In genomic region chr2:170930132-170931109, GRCh38 we compare ENCODE assay signal across 8 cellular contexts. TPM values are rescaled to one million over a fixed set of nuclear protein-coding genes. Genes with fewer than 3 reads are reported as not detected.
DNase-seq lines count a peak whose midpoint lies in the region; ATAC-seq, FAIRE-seq and TF ChIP-seq lines count a peak whose summit lies in the region.

No MANE protein-coding gene starts in this region.

- ATAC-seq in A549 (peak; percentile 32 to 45; a peak in 5 of 6 replicates), HG03432 (IDR thresholded peaks at IDR 0.05; ENCODE audit: unreplicated experiment) (peak; percentile 28), HG03521 (IDR thresholded peaks at IDR 0.05; ENCODE audit: unreplicated experiment) (no peak)

- H3K4me3 ChIP-seq in A549: peak overlapping the region; percentile 85

- TF ChIP-seq EP300 in A549 (IDR thresholded peaks at IDR 0.05): no peak

- H3K4me2 ChIP-seq in A549: peak overlapping the region; percentile 90

- peaks cover 15% of the 10 kb centered on the region for H3K4me1 ChIP-seq in A549

- POLR2A ChIA-PET in A549 (lab: Yijun Ruan, JAX): interaction anchor here (0.7 kb wide), 1 partner anchor 142 kb away, joined by 4 read pairs; no protein-coding TSS in a partner anchor

- no peak for FAIRE-seq in A549 (lab: Jason Lieb, UNC)

- DNase-seq in A549 (ENCODE audit: low read depth in 1 of 2, low spot score in 1 of 2) (peak; percentile 70 to 73), NCI-H82 treated with DMSO at 0.1 percent for 48 hours (lab: John Stamatoyannopoulos, UW; ENCODE audit: unreplicated experiment) (peak; percentile 66), activated T-cell treated with anti-CD3 and anti-CD28 coated beads for 48 hours (ENCODE audit: low read depth) (peak; percentile 42), fibroblast of peridontal ligament (ENCODE audit: extremely low read depth) (peak; percentile 10), pons (ENCODE audit: low spot score) (peak; percentile 27)

- no peak for TF ChIP-seq RAD21 in A549 (conservative IDR thresholded peaks at IDR 0.05 in 1 of 2, IDR thresholded peaks at IDR 0.05 in 1 of 2)

- H3K9me3 ChIP-seq in A549: no peaks in the 10 kb centered on the region

- WGBS in A549 (ENCODE audit: missing lambda C conversion rate): 19% methylated on average over 18 of the region's 18 CpGs

- H3K27ac ChIP-seq in A549: peak overlapping the region; percentile 88 to 96

- TF ChIP-seq POLR2A in A549 (IDR thresholded peaks at IDR 0.05; ENCODE audit: low read length) (no peak), GM15510 (IDR thresholded peaks at IDR 0.05; ENCODE audit: borderline replicate concordance, extremely low read depth, insufficient read length) (peak; percentile 43)

- CTCF ChIA-PET in A549 (lab: Yijun Ruan, JAX): interaction anchor here (1.1 to 2.7 kb wide), 14 partner anchors 8 to 503 kb away, joined by 3 to 29 read pairs (median 4); partner anchors contain the start of genes DCAF17 and METTL8

- TF ChIP-seq CTCF in A549 (IDR thresholded peaks at IDR 0.05): no peak

TF ChIP-seq in A549, 52 proteins besides CTCF, POLR2A, EP300 and RAD21:
- peak; percentile 6; the same call in 1 of the 2 replicates for TF ChIP-seq MAX (IDR thresholded peaks at IDR 0.05)
- TF ChIP-seq, protein P1, sequence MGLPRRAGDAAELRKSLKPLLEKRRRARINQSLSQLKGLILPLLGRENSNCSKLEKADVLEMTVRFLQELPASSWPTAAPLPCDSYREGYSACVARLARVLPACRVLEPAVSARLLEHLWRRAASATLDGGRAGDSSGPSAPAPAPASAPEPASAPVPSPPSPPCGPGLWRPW (IDR thresholded peaks at IDR 0.05): no peak

RNA-seq across cellular contexts. Expression of gene GORASP2, which starts 1.4 kb away (rescaled TPM):
- polyA plus RNA-seq in A549 (2011; rRNA removed) (137 and 179 TPM in 2 replicates), A549 (2017; fragmentation: RNase III; extraction: RNeasy Plus Mini Kit Qiagen cat#74134 plus additional on column Dnase treatment) (90.1 to 91.7 TPM (median 90.5 TPM) in 3 replicates)
- 98.1 and 112 TPM in 2 replicates for polyA plus RNA-seq in A549 (2012; cell fraction: cytosol; rRNA removed)
- 85.7 and 89.3 TPM in 2 replicates for polyA plus RNA-seq in A549 (2012; cell fraction: nucleus; rRNA removed)
- 98.7 and 108 TPM in 2 replicates for polyA minus RNA-seq in A549 (2011; rRNA and poly(A)+ RNA removed)

Comparison
In these comparisons a context has a peak if more than half of its experiments do, and no peak if none do; other contexts are left out.
1. DNase-seq: peak in every context shown above with its lines; median percentile 72 in A549; 66 in NCI-H82 treated with DMSO at 0.1 percent for 48 hours; 42 in activated T-cell treated with anti-CD3 and anti-CD28 coated beads for 48 hours; 27 in pons; 10 in fibroblast of peridontal ligament.